Comparison of ENCODE assay signal across 8 cellular contexts in genomic region chr7:3300651-3301471, GRCh38. TPM values are rescaled to one million over a fixed set of nuclear protein-coding genes. Genes with fewer than 3 reads are reported as not detected.
DNase-seq lines count a peak whose midpoint lies in the region; ATAC-seq and TF ChIP-seq lines count a peak whose summit lies in the region.

TSS of gene SDK1 (plus strand) at chr7:3301252. CDS start at chr7:3301587, 335 bp downstream.

- no peaks in the 10 kb centered on the region for H3K9me3 Mint-ChIP-seq in activated CD4-positive, alpha-beta memory T cell treated with anti-CD3 and anti-CD28 coated beads, Interleukin-2, amount 10 ng/mL, durations not matched to agents 7 days and 5 days

- H3K4me1 Mint-ChIP-seq in activated CD4-positive, alpha-beta memory T cell treated with anti-CD3 and anti-CD28 coated beads, Interleukin-2, amount 10 ng/mL, durations not matched to agents 7 days and 5 days = peaks cover 10% of the 10 kb centered on the region

- H3K4me1 ChIP-seq in ectodermal cell (ENCODE audit: control insufficient read depth, insufficient read depth, low read length) = no peaks in the 10 kb centered on the region

- CTCF ChIA-PET in AG04450 (lab: Charles Lee) = interaction anchor here (0.6 to 2.1 kb wide), 8 partner anchors 9 to 1348 kb away, joined by 3 to 8 read pairs (median 5); no protein-coding TSS in a partner anchor
- CTCF ChIA-PET in activated CD4-positive, alpha-beta memory T cell treated with anti-CD3 and anti-CD28 coated beads, Interleukin-2, amount 10 ng/mL, durations not matched to agents 7 days and 5 days (lab: Charles Lee) = interaction anchor here (0.7 to 2.2 kb wide), 4 partner anchors 322 to 597 kb away, joined by 3 to 10 read pairs (median 5); no protein-coding TSS in a partner anchor

- DNase-seq in AG04450 (ENCODE audit: low read depth, low spot score) = peak; percentile 61
- peak; percentile 83 for DNase-seq in NCI-H460 (ENCODE audit: extremely low read depth, low read depth)
- DNase-seq in activated CD4-positive, alpha-beta memory T cell treated with anti-CD3 and anti-CD28 coated beads, Interleukin-2, amount 10 ng/mL, durations not matched to agents 7 days and 5 days = peak; percentile 90
- peak; percentile 93 to 95 for DNase-seq in lung microvascular endothelial cell (ENCODE audit: low read depth in 2 of 2)
- DNase-seq in stimulated activated CD4-positive, alpha-beta T cell treated with anti-CD3 and anti-CD28 coated beads, TNF-alpha, amount 100 ng/mL, for 24 hours (ENCODE audit: low read depth in 3 of 3) = peak; percentile 79 to 88 (median 85)

- H3K27ac ChIP-seq in AG04450 (ENCODE audit: low read depth, low read length) = no peak within 1 kb of the TSS
- H3K27ac ChIP-seq in ectodermal cell (ENCODE audit: insufficient read depth, low read depth, low read length, poor library complexity, severe bottlenecking) = no peak within 1 kb of the TSS

- POLR2A ChIA-PET in AG04450 (lab: Yijun Ruan, JAX) = no interaction called here
- POLR2A ChIA-PET in activated CD4-positive, alpha-beta memory T cell treated with anti-CD3 and anti-CD28 coated beads, Interleukin-2, amount 10 ng/mL, durations not matched to agents 7 days and 5 days (lab: Charles Lee) = no interaction called here

- H3K4me3 Mint-ChIP-seq in activated CD4-positive, alpha-beta memory T cell treated with anti-CD3 and anti-CD28 coated beads, Interleukin-2, amount 10 ng/mL, durations not matched to agents 7 days and 5 days = no peak within 1 kb of the TSS

- no peak within 1 kb of the TSS for H3K27ac Mint-ChIP-seq in activated CD4-positive, alpha-beta memory T cell treated with anti-CD3 and anti-CD28 coated beads, Interleukin-2, amount 10 ng/mL, durations not matched to agents 7 days and 5 days

- H3K4me3 ChIP-seq in AG04450 (ENCODE audit: low read depth, low read length) (peak within 1 kb of the TSS; percentile 62), ectodermal cell (ENCODE audit: insufficient read depth, low read depth, low read length) (peak within 1 kb of the TSS; percentile 53)

- ATAC-seq in GM19023 (IDR thresholded peaks at IDR 0.05; ENCODE audit: unreplicated experiment) (peak; percentile 87), HG03196 (IDR thresholded peaks at IDR 0.05; ENCODE audit: unreplicated experiment) (peak; percentile 90)

- H3K36me3 Mint-ChIP-seq in activated CD4-positive, alpha-beta memory T cell treated with anti-CD3 and anti-CD28 coated beads, Interleukin-2, amount 10 ng/mL, durations not matched to agents 7 days and 5 days (ENCODE audit: low read depth) = no peaks in the 10 kb centered on the region

- H3K27me3 ChIP-seq in AG04450 (ENCODE audit: control insufficient read depth, insufficient read depth, low read length) (peaks cover 24% of the 10 kb centered on the region), ectodermal cell (ENCODE audit: control insufficient read depth, insufficient read depth, low read length, poor library complexity, severe bottlenecking) (peaks cover 39% of the 10 kb centered on the region)

- H3K36me3 ChIP-seq in ectodermal cell (ENCODE audit: control insufficient read depth, insufficient read depth, low read length) = no peaks in the 10 kb centered on the region

- TF ChIP-seq CTCF in AG04450 (IDR thresholded peaks at IDR 0.05; ENCODE audit: low read depth, low read length) = peak; percentile 64

- H3K9me3 ChIP-seq in AG04450 (ENCODE audit: control insufficient read depth, insufficient read depth, low read length) (no peaks in the 10 kb centered on the region), ectodermal cell (ENCODE audit: control insufficient read depth, low read length) (no peaks in the 10 kb centered on the region)

- H3K27me3 Mint-ChIP-seq in activated CD4-positive, alpha-beta memory T cell treated with anti-CD3 and anti-CD28 coated beads, Interleukin-2, amount 10 ng/mL, durations not matched to agents 7 days and 5 days = peaks cover 55% of the 10 kb centered on the region

- WGBS in ectodermal cell, 2 experiments = 1% methylated on average over 122 of the region's 122 CpGs

RNA-seq across cellular contexts. Expression of gene SDK1, which starts in this region (rescaled TPM):
- 2.2 and 3.3 TPM in 2 replicates for polyA plus RNA-seq in AG04450 (2011; rRNA removed)
- 7.0 and 9.5 TPM in 2 replicates for polyA minus RNA-seq in AG04450 (2011; rRNA and poly(A)+ RNA removed)
- 1.1 and 1.7 TPM in 2 replicates for total RNA-seq in NCI-H460 (2014; rRNA removed; shearing (Covaris generic))
- polyA plus RNA-seq in NCI-H460 (2014; cell fraction: nucleus; rRNA removed) = 1.0 and 1.1 TPM in 2 replicates
- total RNA-seq in activated CD4-positive, alpha-beta memory T cell treated with anti-CD3 and anti-CD28 coated beads, Interleukin-2, amount 10 ng/mL, durations not matched to agents 7 days and 5 days = under 1 TPM; 0.03 to 0.05 TPM
- 4.2 TPM for polyA plus RNA-seq in ectodermal cell (2013, experiment 1 of 4)
- polyA plus RNA-seq in ectodermal cell (2013, experiment 2 of 4) = 6.2 TPM
- 3.6 TPM for polyA plus RNA-seq in ectodermal cell (2013, experiment 3 of 4)
- 4.1 TPM for polyA plus RNA-seq in ectodermal cell (2013, experiment 4 of 4)
- 0.44 and 0.79 TPM in 2 replicates for total RNA-seq in lung microvascular endothelial cell

Comparison
In these comparisons a context has a peak if more than half of its experiments do, and no peak if none do; other contexts are left out.
1. Peak in DNase-seq in activated CD4-positive, alpha-beta memory T cell treated with anti-CD3 and anti-CD28 coated beads, Interleukin-2, amount 10 ng/mL, durations not matched to agents 7 days and 5 days; RNA of the gene not detected or under 1 TPM.
2. Peak in DNase-seq in lung microvascular endothelial cell; RNA of the gene not detected or under 1 TPM.